17 cellular contexts compared by ENCODE assay signal in genomic region chr17:15332338-15332737, GRCh38. TPM values are rescaled to one million over a fixed set of nuclear protein-coding genes. Genes with fewer than 3 reads are reported as not detected.
"Had no signal": no experiment of that assay in that cellular context is flagged by ENCODE, and none has a peak within 500 bp of the region (broad histone marks: within the 10 kb centered on the region; RNA-seq: fewer than 3 reads in every experiment).

No MANE protein-coding gene starts in this region.

- H3K4me1 Mint-ChIP-seq: activated T-helper 17 cell treated with anti-CD3 and anti-CD28 coated beads, Interleukin-2, amount 50 U/mL, for 72 hours; stimulated activated memory B cell treated with anti-CD40 and anti-IgM and Interleukin-4, amounts not matched to agents 10 μg/mL and 1 μg/mL and 100 μg/mL, for 72 hours had no signal

- H3K9me3 ChIP-seq: thyroid gland had no signal

- H3K36me3 ChIP-seq: thyroid gland had no signal

- H3K4me3 ChIP-seq: thyroid gland had no signal

- H3K36me3 Mint-ChIP-seq: stimulated activated memory B cell treated with anti-CD40 and anti-IgM and Interleukin-4, amounts not matched to agents 10 μg/mL and 1 μg/mL and 100 μg/mL, for 72 hours had no signal

- H3K27ac ChIP-seq: thyroid gland had no signal

- H3K27me3 ChIP-seq: thyroid gland had no signal

- FAIRE-seq: frontal cortex, urothelium cell line had no signal

- H3K27ac Mint-ChIP-seq: activated T-helper 17 cell treated with anti-CD3 and anti-CD28 coated beads, Interleukin-2, amount 50 U/mL, for 72 hours; natural killer cell treated with Interleukin-12 subunit alpha and Interleukin-12 subunit beta and Interleukin-15 and Interleukin-18, amount 100 ng/mL, for 72 hours; stimulated activated memory B cell treated with anti-CD40 and anti-IgM and Interleukin-4, amounts not matched to agents 10 μg/mL and 1 μg/mL and 100 μg/mL, for 72 hours had no signal

- DNase-seq: activated CD4-positive, CD25-positive, alpha-beta regulatory T cell treated with anti-CD3 and anti-CD28 coated beads, Interleukin-2, amount 50 U/mL, for 72 hours; activated naive CD4-positive, alpha-beta T cell treated with Interleukin-2 at 50 U/mL for 16 hours; anterior cingulate cortex; cortex of kidney; effector CD4-positive, alpha-beta T cell; head of caudate nucleus; left ventricle myocardium superior; mesenchymal stem cell; occipital lobe; thyroid gland had no signal

- H3K4me1 ChIP-seq: thyroid gland had no signal

- ATAC-seq: activated T-helper 17 cell treated with anti-CD3 and anti-CD28 coated beads, Interleukin-2, amount 50 U/mL, for 72 hours; left ventricle myocardium superior; natural killer cell treated with Interleukin-12 subunit alpha and Interleukin-12 subunit beta and Interleukin-15 and Interleukin-18, amount 100 ng/mL, for 72 hours; stimulated activated memory B cell treated with anti-CD40 and anti-IgM and Interleukin-4, amounts not matched to agents 10 μg/mL and 1 μg/mL and 100 μg/mL, for 72 hours had no signal

- H3K4me3 Mint-ChIP-seq: activated T-helper 17 cell treated with anti-CD3 and anti-CD28 coated beads, Interleukin-2, amount 50 U/mL, for 72 hours; natural killer cell treated with Interleukin-12 subunit alpha and Interleukin-12 subunit beta and Interleukin-15 and Interleukin-18, amount 100 ng/mL, for 72 hours; stimulated activated memory B cell treated with anti-CD40 and anti-IgM and Interleukin-4, amounts not matched to agents 10 μg/mL and 1 μg/mL and 100 μg/mL, for 72 hours had no signal

RNA-seq across cellular contexts. Expression of gene TEKT3, which starts 9.1 kb away (rescaled TPM):
- total RNA-seq: activated CD8-positive, alpha-beta memory T cell treated with anti-CD3 and anti-CD28 coated beads for 36 hours; kidney epithelial cell had no signal
